Comparison of ENCODE assay signal across 1 cellular context in the genomic region with DNA sequence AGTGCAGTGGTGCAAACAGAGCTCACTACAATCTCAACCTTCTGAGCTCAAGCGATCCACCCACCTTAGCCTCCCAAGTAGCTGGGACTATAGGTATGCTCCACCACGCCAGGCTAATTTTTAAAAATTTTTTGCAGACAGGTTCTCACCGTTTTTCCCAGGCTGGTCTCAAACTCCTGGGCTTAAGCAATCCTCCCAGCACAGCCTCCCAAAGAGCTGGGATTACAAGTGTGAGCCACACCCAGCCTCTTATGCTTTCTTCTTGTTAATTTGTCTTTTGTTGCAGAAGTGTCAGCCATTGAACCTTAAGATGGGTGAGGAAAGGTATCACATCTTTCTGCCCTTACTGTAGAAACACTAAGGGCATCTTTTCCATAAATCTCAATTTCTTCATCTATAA.
TF ChIP-seq lines count a peak whose summit lies in the region.

No MANE protein-coding gene starts in this region.

TF ChIP-seq in GM23338, 12 proteins besides CTCF, POLR2A, EP300 and RAD21:
- TF ChIP-seq EZH2 (IDR thresholded peaks at IDR 0.05; ENCODE audit: low read depth, unreplicated experiment) (no peak), POLR2AphosphoS5 (IDR thresholded peaks at IDR 0.05; ENCODE audit: low read depth) (no peak), NANOG (IDR thresholded peaks at IDR 0.05; ENCODE audit: borderline replicate concordance) (no peak), STAT1 (IDR thresholded peaks at IDR 0.05; ENCODE audit: unreplicated experiment) (no peak)
- TF ChIP-seq, protein P1, sequence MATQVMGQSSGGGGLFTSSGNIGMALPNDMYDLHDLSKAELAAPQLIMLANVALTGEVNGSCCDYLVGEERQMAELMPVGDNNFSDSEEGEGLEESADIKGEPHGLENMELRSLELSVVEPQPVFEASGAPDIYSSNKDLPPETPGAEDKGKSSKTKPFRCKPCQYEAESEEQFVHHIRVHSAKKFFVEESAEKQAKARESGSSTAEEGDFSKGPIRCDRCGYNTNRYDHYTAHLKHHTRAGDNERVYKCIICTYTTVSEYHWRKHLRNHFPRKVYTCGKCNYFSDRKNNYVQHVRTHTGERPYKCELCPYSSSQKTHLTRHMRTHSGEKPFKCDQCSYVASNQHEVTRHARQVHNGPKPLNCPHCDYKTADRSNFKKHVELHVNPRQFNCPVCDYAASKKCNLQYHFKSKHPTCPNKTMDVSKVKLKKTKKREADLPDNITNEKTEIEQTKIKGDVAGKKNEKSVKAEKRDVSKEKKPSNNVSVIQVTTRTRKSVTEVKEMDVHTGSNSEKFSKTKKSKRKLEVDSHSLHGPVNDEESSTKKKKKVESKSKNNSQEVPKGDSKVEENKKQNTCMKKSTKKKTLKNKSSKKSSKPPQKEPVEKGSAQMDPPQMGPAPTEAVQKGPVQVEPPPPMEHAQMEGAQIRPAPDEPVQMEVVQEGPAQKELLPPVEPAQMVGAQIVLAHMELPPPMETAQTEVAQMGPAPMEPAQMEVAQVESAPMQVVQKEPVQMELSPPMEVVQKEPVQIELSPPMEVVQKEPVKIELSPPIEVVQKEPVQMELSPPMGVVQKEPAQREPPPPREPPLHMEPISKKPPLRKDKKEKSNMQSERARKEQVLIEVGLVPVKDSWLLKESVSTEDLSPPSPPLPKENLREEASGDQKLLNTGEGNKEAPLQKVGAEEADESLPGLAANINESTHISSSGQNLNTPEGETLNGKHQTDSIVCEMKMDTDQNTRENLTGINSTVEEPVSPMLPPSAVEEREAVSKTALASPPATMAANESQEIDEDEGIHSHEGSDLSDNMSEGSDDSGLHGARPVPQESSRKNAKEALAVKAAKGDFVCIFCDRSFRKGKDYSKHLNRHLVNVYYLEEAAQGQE (IDR thresholded peaks at IDR 0.05; ENCODE audit: unreplicated experiment): no peak
